8 cellular contexts compared by ENCODE assay signal in the genomic region with DNA sequence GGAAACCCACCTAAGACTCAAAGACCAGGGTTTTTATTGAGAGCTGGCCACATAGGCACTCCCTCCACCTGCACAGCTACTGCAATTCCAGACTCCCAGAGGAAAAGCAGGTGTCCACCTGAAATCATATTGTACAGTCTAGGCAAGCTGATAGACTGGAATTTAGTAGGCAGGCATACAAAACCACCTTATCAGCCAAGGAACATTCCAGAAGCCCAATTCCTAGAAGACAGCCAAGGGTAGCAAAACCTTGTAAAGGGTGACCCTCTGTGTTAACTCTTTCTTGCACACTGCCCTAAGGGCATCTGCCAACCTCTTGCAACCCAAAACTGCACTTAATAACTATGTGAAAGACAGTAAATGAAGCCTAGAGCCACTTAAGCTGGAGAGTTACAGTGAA. TPM values are rescaled to one million over a fixed set of nuclear protein-coding genes. Genes with fewer than 3 reads are reported as not detected.
"Had no signal": no experiment of that assay in that cellular context is flagged by ENCODE, and none has a peak within 500 bp of the region (broad histone marks: within the 10 kb centered on the region; RNA-seq: fewer than 3 reads in every experiment).

No MANE protein-coding gene starts in this region.

- H3K27ac ChIP-seq: HL-60, KMS-11 had no signal

- FAIRE-seq: HTR-8/SVneo had no signal

- H3K4me2 ChIP-seq: KMS-11 had no signal

- DNase-seq: IMR-90, KBM-7, KG1 had no signal

- H3K9ac ChIP-seq: KMS-11 had no signal

RNA-seq across cellular contexts. Expression of a gene that starts 5.3 kb away (rescaled TPM):
- total RNA-seq: HT1080, IMR-90 had no signal
- polyA plus RNA-seq: IgD-negative memory B cell, IMR-90 had no signal

RNA-seq across cellular contexts. Expression of a gene that starts 5.7 kb away (rescaled TPM):
- total RNA-seq: HT1080, IMR-90 had no signal
- polyA plus RNA-seq: IMR-90 had no signal

RNA-seq across cellular contexts. Expression of a gene that starts 46.5 kb away (rescaled TPM):
- total RNA-seq: HT1080, IMR-90 had no signal
- polyA plus RNA-seq: IMR-90 had no signal
